19 cellular contexts compared by ENCODE assay signal in genomic region chr3:52391096-52391495, GRCh38. TPM values are rescaled to one million over a fixed set of nuclear protein-coding genes. Genes with fewer than 3 reads are reported as not detected.
DNase-seq lines count a peak whose midpoint lies in the region; ATAC-seq, FAIRE-seq and TF ChIP-seq lines count a peak whose summit lies in the region.
"Had no signal": no experiment of that assay in that cellular context is flagged by ENCODE, and none has a peak within 500 bp of the region (broad histone marks: within the 10 kb centered on the region; RNA-seq: fewer than 3 reads in every experiment).

No MANE protein-coding gene starts in this region.

- no peaks in the 10 kb centered on the region for H3K36me3 ChIP-seq in bronchial epithelial cell (ENCODE audit: control insufficient read depth, insufficient read depth, low read length)
- H3K36me3 ChIP-seq in kidney (ENCODE audit: control insufficient read depth in 1 of 2, insufficient read depth in 2 of 2, low read length in 2 of 2), result peaks cover 10 to 24% of the 10 kb centered on the region in 2 donors

- TF ChIP-seq CTCF in bronchial epithelial cell (IDR thresholded peaks at IDR 0.05; ENCODE audit: insufficient read depth, low read length, severe bottlenecking) (no peak), kidney (IDR thresholded peaks at IDR 0.05; ENCODE audit: borderline replicate concordance, extremely low read depth, insufficient read depth) (no peak), GM10266 (IDR thresholded peaks at IDR 0.05; ENCODE audit: control insufficient read depth, insufficient read depth, low read depth, missing control alignments) (no peak)

- H3K27me3 ChIP-seq in bronchial epithelial cell (ENCODE audit: control insufficient read depth, insufficient read depth, low read length), result no peaks in the 10 kb centered on the region

- peak; percentile 62 for FAIRE-seq in bronchial epithelial cell (lab: Jason Lieb, UNC)
- no peak for FAIRE-seq in kidney (lab: Jason Lieb, UNC)

- no peak overlapping the region for H3K27ac ChIP-seq in kidney (ENCODE audit: low read depth in 2 of 2, low read length in 2 of 2)
- H3K27ac ChIP-seq: GM23248 had no signal

- no peak overlapping the region for H3K9ac ChIP-seq in kidney (ENCODE audit: low read length in 2 of 2)
- H3K9ac ChIP-seq: GM23248 had no signal

- no peaks in the 10 kb centered on the region for H3K9me3 ChIP-seq in kidney (ENCODE audit: control insufficient read depth in 1 of 2, low read length in 2 of 2)

- no peak overlapping the region for H3K4me3 ChIP-seq in bronchial epithelial cell (ENCODE audit: low read depth, low read length)
- H3K4me3 ChIP-seq in kidney (ENCODE audit: low read length in 2 of 2), result no peak overlapping the region
- H3K4me3 ChIP-seq: GM23248 had no signal

- H3K27me3 Mint-ChIP-seq in central memory CD8-positive, alpha-beta T cell, result no peaks in the 10 kb centered on the region
- H3K27me3 Mint-ChIP-seq: CD4-positive, alpha-beta memory T cell had no signal

- no peaks in the 10 kb centered on the region for H3K4me1 ChIP-seq in kidney (ENCODE audit: control insufficient read depth in 1 of 2, insufficient read depth in 1 of 2, low read depth in 1 of 2, low read length in 2 of 2)

- H3K36me3 Mint-ChIP-seq in central memory CD8-positive, alpha-beta T cell (ENCODE audit: insufficient read depth), result peaks cover 9% of the 10 kb centered on the region
- peaks cover 24% of the 10 kb centered on the region for H3K36me3 Mint-ChIP-seq in stimulated activated effector memory CD8-positive, alpha-beta T cell treated with anti-CD3 and anti-CD28 coated beads, Interleukin-12 subunit alpha, Interleukin-12 subunit beta, amount 100 ng/mL, for 72 hours

- H3K27ac Mint-ChIP-seq in central memory CD8-positive, alpha-beta T cell (ENCODE audit: low read depth), result peak overlapping the region; percentile 6
- H3K27ac Mint-ChIP-seq in stimulated activated effector memory CD8-positive, alpha-beta T cell treated with anti-CD3 and anti-CD28 coated beads, Interleukin-12 subunit alpha, Interleukin-12 subunit beta, amount 100 ng/mL, for 72 hours, result peak overlapping the region; percentile 78

- no peak overlapping the region for H3K4me3 Mint-ChIP-seq in central memory CD8-positive, alpha-beta T cell
- no peak overlapping the region for H3K4me3 Mint-ChIP-seq in stimulated activated effector memory CD8-positive, alpha-beta T cell treated with anti-CD3 and anti-CD28 coated beads, Interleukin-12 subunit alpha, Interleukin-12 subunit beta, amount 100 ng/mL, for 72 hours
- H3K4me3 Mint-ChIP-seq: CD4-positive, alpha-beta memory T cell; H9 had no signal

- ATAC-seq in central memory CD8-positive, alpha-beta T cell (replicated peaks; ENCODE audit: extremely low read depth, poor library complexity, severe bottlenecking), result no peak
- ATAC-seq in stimulated activated effector memory CD8-positive, alpha-beta T cell treated with anti-CD3 and anti-CD28 coated beads, Interleukin-12 subunit alpha, Interleukin-12 subunit beta, amount 100 ng/mL, for 72 hours, result no peak
- ATAC-seq in GM21515 (IDR thresholded peaks at IDR 0.05; ENCODE audit: unreplicated experiment) (no peak), GM18511 (IDR thresholded peaks at IDR 0.05; ENCODE audit: unreplicated experiment) (no peak)
- ATAC-seq: HCT116 had no signal

- intact Hi-C loops in kidney (cut with DNase I), result no loop called here

- no peaks in the 10 kb centered on the region for H3K4me1 Mint-ChIP-seq in central memory CD8-positive, alpha-beta T cell
- H3K4me1 Mint-ChIP-seq in stimulated activated effector memory CD8-positive, alpha-beta T cell treated with anti-CD3 and anti-CD28 coated beads, Interleukin-12 subunit alpha, Interleukin-12 subunit beta, amount 100 ng/mL, for 72 hours, result no peaks in the 10 kb centered on the region
- H3K4me1 Mint-ChIP-seq: CD4-positive, alpha-beta memory T cell had no signal

- no peaks in the 10 kb centered on the region for H3K9me3 Mint-ChIP-seq in central memory CD8-positive, alpha-beta T cell
- no peaks in the 10 kb centered on the region for H3K9me3 Mint-ChIP-seq in stimulated activated effector memory CD8-positive, alpha-beta T cell treated with anti-CD3 and anti-CD28 coated beads, Interleukin-12 subunit alpha, Interleukin-12 subunit beta, amount 100 ng/mL, for 72 hours
- H3K9me3 Mint-ChIP-seq: CD4-positive, alpha-beta memory T cell; H9 had no signal

- DNase-seq in bronchial epithelial cell (ENCODE audit: low read depth) (no peak), kidney (peak; percentile 65), GM10266 (ENCODE audit: extremely low spot score) (no peak)
- DNase-seq in central memory CD8-positive, alpha-beta T cell (ENCODE audit: low spot score in 2 of 2), result no peak
- no peak for DNase-seq in stimulated activated effector memory CD8-positive, alpha-beta T cell treated with anti-CD3 and anti-CD28 coated beads, Interleukin-12 subunit alpha, Interleukin-12 subunit beta, amount 100 ng/mL, for 72 hours (ENCODE audit: low spot score in 2 of 2)
- DNase-seq: C1 segment of cervical spinal cord; Calu3; CD4-positive, alpha-beta memory T cell; COR-L47; DMS53; DMS79 treated with DMSO at 0.1 percent for 48 hours; GF-D8; GM23248; H9 had no signal

RNA-seq across cellular contexts. Expression of gene BAP1, which starts 18.7 kb away (rescaled TPM):
- total RNA-seq in bronchial epithelial cell (54.2 and 70.0 TPM in 2 replicates), kidney (72.5 TPM)
- 61.6 TPM for polyA plus RNA-seq in kidney (ENCODE audit: insufficient read depth, low read depth, low replicate concordance)

RNA-seq across cellular contexts. Expression of gene PHF7, which starts 19.4 kb away (rescaled TPM):
- total RNA-seq in bronchial epithelial cell, result 5.3 and 9.0 TPM in 2 replicates
- total RNA-seq in kidney, result 8.8 TPM
- 3.9 TPM for polyA plus RNA-seq in kidney (ENCODE audit: insufficient read depth, low read depth, low replicate concordance)

RNA-seq across cellular contexts. Expression of gene SEMA3G, which starts 53.8 kb away (rescaled TPM):
- total RNA-seq in bronchial epithelial cell (under 0.01 and 0.13 TPM in 2 replicates), kidney (25.7 TPM)
- 28.2 TPM for polyA plus RNA-seq in kidney (ENCODE audit: insufficient read depth, low read depth, low replicate concordance)
- total RNA-seq: A673, GM23248 had no signal
- polyA plus RNA-seq: BJ had no signal

Comparison
In these comparisons a context has a peak if more than half of its experiments do, and no peak if none do; other contexts are left out.
1. RNA of gene SEMA3G, which starts 53.8 kb away (total RNA-seq): 25.7 TPM in kidney (single experiment); under 0.01 to 0.13 TPM in bronchial epithelial cell; every median in the first group is over 10 times any median in the second.